ENCODE assay signal across 8 cellular contexts in genomic region chr9:2018162-2018643, GRCh38. TPM values are rescaled to one million over a fixed set of nuclear protein-coding genes. Genes with fewer than 3 reads are reported as not detected.
DNase-seq lines count a peak whose midpoint lies in the region; ATAC-seq, FAIRE-seq and TF ChIP-seq lines count a peak whose summit lies in the region.

No MANE protein-coding gene starts in this region.

- FAIRE-seq in keratinocyte (lab: Jason Lieb, UNC), result no peak

- H3K4me1 ChIP-seq in keratinocyte (ENCODE audit: control insufficient read depth, extremely low read depth, insufficient read depth, low read length) (peaks cover 16% of the 10 kb centered on the region), suprapubic skin (peaks cover 62% of the 10 kb centered on the region)

- intact Hi-C loops in activated naive CD4-positive, alpha-beta T cell treated with anti-CD3 and anti-CD28 coated beads for 36 hours (cut with micrococcal nuclease), result loop anchor here (1.0 to 10.0 kb wide), 4 partner anchors 49 to 1727 kb away; no protein-coding TSS in a partner anchor
- intact Hi-C loops in activated T-helper 2 cell treated with anti-CD3 and anti-CD28 coated beads, Interferon-gamma antibody, Interleukin-2, Interleukin-4, amounts not matched to agents 10 μg/mL and 5 μg/mL and 100 μg/mL, durations not matched to agents 14 hours and 24 hours and 36 hours (cut with micrococcal nuclease), result loop anchor here (5.0 kb wide), 3 partner anchors 139 to 1741 kb away; partner anchors contain the start of gene RFX3

- CTCF ChIA-PET in activated naive CD4-positive, alpha-beta T cell treated with anti-CD3 and anti-CD28 coated beads for 36 hours (lab: Charles Lee), result no interaction called here

- ATAC-seq in GM19324 (IDR thresholded peaks at IDR 0.05; ENCODE audit: low FRiP score, unreplicated experiment), result no peak
- ATAC-seq in HG02885 (IDR thresholded peaks at IDR 0.05; ENCODE audit: poor library complexity, unreplicated experiment), result no peak

- H3K36me3 ChIP-seq in keratinocyte (ENCODE audit: control insufficient read depth in 2 of 2, extremely low read depth in 1 of 2, insufficient read depth in 2 of 2, low read length in 2 of 2), result no peaks in the 10 kb centered on the region
- no peaks in the 10 kb centered on the region for H3K36me3 ChIP-seq in suprapubic skin

- peaks cover 4% of the 10 kb centered on the region for H3K36me3 Mint-ChIP-seq in activated naive CD4-positive, alpha-beta T cell treated with anti-CD3 and anti-CD28 coated beads for 36 hours (ENCODE audit: low read depth)
- peaks cover 7% of the 10 kb centered on the region for H3K36me3 Mint-ChIP-seq in activated T-helper 2 cell treated with anti-CD3 and anti-CD28 coated beads, Interferon-gamma antibody, Interleukin-2, Interleukin-4, amounts not matched to agents 10 μg/mL and 5 μg/mL and 100 μg/mL, durations not matched to agents 14 hours and 24 hours and 36 hours (ENCODE audit: low read depth)

- no peaks in the 10 kb centered on the region for H3K9me3 Mint-ChIP-seq in activated naive CD4-positive, alpha-beta T cell treated with anti-CD3 and anti-CD28 coated beads for 36 hours
- H3K9me3 Mint-ChIP-seq in activated T-helper 2 cell treated with anti-CD3 and anti-CD28 coated beads, Interferon-gamma antibody, Interleukin-2, Interleukin-4, amounts not matched to agents 10 μg/mL and 5 μg/mL and 100 μg/mL, durations not matched to agents 14 hours and 24 hours and 36 hours, result no peaks in the 10 kb centered on the region

- 2% methylated on average over 7 of the region's 7 CpGs for WGBS in suprapubic skin

- peak overlapping the region; percentile 86 for H3K9ac ChIP-seq in keratinocyte (ENCODE audit: control insufficient read depth, extremely low read depth, insufficient read depth, low read length)

- no peaks in the 10 kb centered on the region for H3K27me3 Mint-ChIP-seq in activated naive CD4-positive, alpha-beta T cell treated with anti-CD3 and anti-CD28 coated beads for 36 hours (ENCODE audit: low read depth)
- no peaks in the 10 kb centered on the region for H3K27me3 Mint-ChIP-seq in activated T-helper 2 cell treated with anti-CD3 and anti-CD28 coated beads, Interferon-gamma antibody, Interleukin-2, Interleukin-4, amounts not matched to agents 10 μg/mL and 5 μg/mL and 100 μg/mL, durations not matched to agents 14 hours and 24 hours and 36 hours (ENCODE audit: low read depth)

- peaks cover 40% of the 10 kb centered on the region for H3K79me2 ChIP-seq in keratinocyte (ENCODE audit: control insufficient read depth, insufficient read depth, low read length)

- H3K4me3 ChIP-seq in keratinocyte (ENCODE audit: control insufficient read depth in 2 of 3, extremely low read depth in 1 of 3, insufficient read depth in 2 of 3, low read depth in 1 of 3, low read length in 3 of 3), result peak overlapping the region; percentile 79 to 91 (median 90)
- peak overlapping the region; percentile 88 for H3K4me3 ChIP-seq in suprapubic skin

- H3K27ac ChIP-seq in keratinocyte (ENCODE audit: control insufficient read depth, insufficient read depth, low read length) (peak overlapping the region; percentile 85), suprapubic skin (peak overlapping the region; percentile 99)

- H4K20me1 ChIP-seq in keratinocyte (ENCODE audit: control insufficient read depth, extremely low read depth, insufficient read depth, low read length), result no peaks in the 10 kb centered on the region

- TF ChIP-seq EP300 in suprapubic skin (IDR thresholded peaks at IDR 0.05), result no peak

- dilution Hi-C loops in keratinocyte (cut with MboI; ENCODE audit: extremely low pct_ligation_motif_present, low sequenced_read_pairs), result no loop called here

- no peak for TF ChIP-seq CTCF in keratinocyte (optimal IDR thresholded peaks at IDR 0.05 in 1 of 3, IDR thresholded peaks at IDR 0.05 in 1 of 3, conservative IDR thresholded peaks at IDR 0.05 in 1 of 3; ENCODE audit: extremely low read depth in 1 of 3, insufficient read depth in 2 of 3, low read length in 3 of 3)
- no peak for TF ChIP-seq CTCF in suprapubic skin (IDR thresholded peaks at IDR 0.05)

- peaks cover 52% of the 10 kb centered on the region for H3K4me1 Mint-ChIP-seq in activated naive CD4-positive, alpha-beta T cell treated with anti-CD3 and anti-CD28 coated beads for 36 hours (ENCODE audit: low read depth)
- H3K4me1 Mint-ChIP-seq in activated T-helper 2 cell treated with anti-CD3 and anti-CD28 coated beads, Interferon-gamma antibody, Interleukin-2, Interleukin-4, amounts not matched to agents 10 μg/mL and 5 μg/mL and 100 μg/mL, durations not matched to agents 14 hours and 24 hours and 36 hours (ENCODE audit: low read depth), result peaks cover 56% of the 10 kb centered on the region

- H3K4me2 ChIP-seq in keratinocyte (ENCODE audit: control insufficient read depth, extremely low read depth, insufficient read depth, low read depth, low read length), result peak overlapping the region; percentile 99

- TF ChIP-seq POLR2A in suprapubic skin (IDR thresholded peaks at IDR 0.05), result no peak

- DNase-seq in activated naive CD4-positive, alpha-beta T cell treated with anti-CD3 and anti-CD28 coated beads for 36 hours, result no peak
- no peak for DNase-seq in activated naive CD4-positive, alpha-beta T cell (lab: John Stamatoyannopoulos, UW)
- no peak for DNase-seq in activated T-helper 2 cell treated with anti-CD3 and anti-CD28 coated beads, Interferon-gamma antibody, Interleukin-2, Interleukin-4, amounts not matched to agents 10 μg/mL and 5 μg/mL and 100 μg/mL, durations not matched to agents 14 hours and 24 hours and 36 hours (ENCODE audit: low spot score)
- DNase-seq in keratinocyte (ENCODE audit: low read depth, low spot score), result no peak
- no peak for DNase-seq in suprapubic skin (ENCODE audit: low spot score in 2 of 2)
- DNase-seq in Kasumi-1 (lab: John Stamatoyannopoulos, UW), result no peak

- H3K27me3 ChIP-seq in keratinocyte (ENCODE audit: control insufficient read depth, extremely low read depth, insufficient read depth, low read length), result no peaks in the 10 kb centered on the region
- no peaks in the 10 kb centered on the region for H3K27me3 ChIP-seq in suprapubic skin

- H3K9me3 ChIP-seq in keratinocyte (ENCODE audit: control insufficient read depth, low read depth, low read length), result no peaks in the 10 kb centered on the region
- no peaks in the 10 kb centered on the region for H3K9me3 ChIP-seq in suprapubic skin

- H3K9me1 ChIP-seq in keratinocyte (ENCODE audit: control insufficient read depth, extremely low read depth, insufficient read depth, low read length), result no peaks in the 10 kb centered on the region

- H2AFZ ChIP-seq in keratinocyte (ENCODE audit: control insufficient read depth, low read length), result peak overlapping the region; percentile 97

- H3K27ac Mint-ChIP-seq in activated naive CD4-positive, alpha-beta T cell treated with anti-CD3 and anti-CD28 coated beads for 36 hours, result peak overlapping the region; percentile 95
- peak overlapping the region; percentile 94 for H3K27ac Mint-ChIP-seq in activated T-helper 2 cell treated with anti-CD3 and anti-CD28 coated beads, Interferon-gamma antibody, Interleukin-2, Interleukin-4, amounts not matched to agents 10 μg/mL and 5 μg/mL and 100 μg/mL, durations not matched to agents 14 hours and 24 hours and 36 hours

- peak overlapping the region; percentile 92 for H3K4me3 Mint-ChIP-seq in activated naive CD4-positive, alpha-beta T cell treated with anti-CD3 and anti-CD28 coated beads for 36 hours
- H3K4me3 Mint-ChIP-seq in activated T-helper 2 cell treated with anti-CD3 and anti-CD28 coated beads, Interferon-gamma antibody, Interleukin-2, Interleukin-4, amounts not matched to agents 10 μg/mL and 5 μg/mL and 100 μg/mL, durations not matched to agents 14 hours and 24 hours and 36 hours (ENCODE audit: low read depth), result peak overlapping the region; percentile 87

RNA-seq across cellular contexts. Expression of gene SMARCA2, which starts 3.1 kb away (rescaled TPM):
- total RNA-seq in activated naive CD4-positive, alpha-beta T cell treated with anti-CD3 and anti-CD28 coated beads for 36 hours, result 10 to 100 TPM; 87.8 to 89.9 TPM
- 84.5 and 90.4 TPM in 2 replicates for total RNA-seq in activated T-helper 2 cell treated with anti-CD3 and anti-CD28 coated beads, Interferon-gamma antibody, Interleukin-2, Interleukin-4, amounts not matched to agents 10 μg/mL and 5 μg/mL and 100 μg/mL, durations not matched to agents 14 hours and 24 hours and 36 hours
- 28.4 to 39.0 TPM (median 28.7 TPM) in 3 replicates for polyA plus RNA-seq in keratinocyte
- polyA plus RNA-seq in keratinocyte (2011; ENCODE audit: low read depth), result 91.5 TPM
- polyA plus RNA-seq in keratinocyte (2011; cell fraction: cytosol; rRNA removed), result 26.2 and 33.5 TPM in 2 replicates
- 47.3 and 51.9 TPM in 2 replicates for polyA plus RNA-seq in keratinocyte (2011; cell fraction: nucleus; rRNA removed)
- polyA plus RNA-seq in keratinocyte (2012; ENCODE audit: low replicate concordance), result 25.7 and 27.5 TPM in 2 replicates
- polyA minus RNA-seq in keratinocyte, result 60.9 to 93.3 TPM (median 91.2 TPM) in 3 replicates
- polyA minus RNA-seq in keratinocyte (2011; cell fraction: cytosol; rRNA and poly(A)+ RNA removed), result 21.9 TPM
- 34.7 and 68.0 TPM in 2 replicates for polyA minus RNA-seq in keratinocyte (2011; cell fraction: nucleus; rRNA and poly(A)+ RNA removed)
- 100 to 1,000 TPM in 3 of 4 donors, 10 to 100 TPM in 1; 88.9 to 236 (median 140) TPM for total RNA-seq in suprapubic skin
